Comparison of ENCODE assay signal across 1 cellular context in genomic region chr16:85752511-85753420, GRCh38.
TF ChIP-seq lines count a peak whose summit lies in the region.

No MANE protein-coding gene starts in this region.

TF ChIP-seq in GM23338, 12 proteins besides CTCF, POLR2A, EP300 and RAD21 (continued from another document):
- TF ChIP-seq REST (IDR thresholded peaks at IDR 0.05; ENCODE audit: unreplicated experiment) (no peak), ZNF114 (CRISPR knock-in tag; IDR thresholded peaks at IDR 0.05) (no peak), POLR2AphosphoS5 (IDR thresholded peaks at IDR 0.05; ENCODE audit: low read depth) (no peak), ZNF331 (CRISPR knock-in tag; IDR thresholded peaks at IDR 0.05; ENCODE audit: low read depth) (no peak), NANOG (IDR thresholded peaks at IDR 0.05; ENCODE audit: borderline replicate concordance) (no peak)
- TF ChIP-seq, protein P1, sequence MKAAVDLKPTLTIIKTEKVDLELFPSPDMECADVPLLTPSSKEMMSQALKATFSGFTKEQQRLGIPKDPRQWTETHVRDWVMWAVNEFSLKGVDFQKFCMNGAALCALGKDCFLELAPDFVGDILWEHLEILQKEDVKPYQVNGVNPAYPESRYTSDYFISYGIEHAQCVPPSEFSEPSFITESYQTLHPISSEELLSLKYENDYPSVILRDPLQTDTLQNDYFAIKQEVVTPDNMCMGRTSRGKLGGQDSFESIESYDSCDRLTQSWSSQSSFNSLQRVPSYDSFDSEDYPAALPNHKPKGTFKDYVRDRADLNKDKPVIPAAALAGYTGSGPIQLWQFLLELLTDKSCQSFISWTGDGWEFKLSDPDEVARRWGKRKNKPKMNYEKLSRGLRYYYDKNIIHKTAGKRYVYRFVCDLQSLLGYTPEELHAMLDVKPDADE (IDR thresholded peaks at IDR 0.05), result no peak
